ENCODE assay signal across 29 cellular contexts in the genomic region with DNA sequence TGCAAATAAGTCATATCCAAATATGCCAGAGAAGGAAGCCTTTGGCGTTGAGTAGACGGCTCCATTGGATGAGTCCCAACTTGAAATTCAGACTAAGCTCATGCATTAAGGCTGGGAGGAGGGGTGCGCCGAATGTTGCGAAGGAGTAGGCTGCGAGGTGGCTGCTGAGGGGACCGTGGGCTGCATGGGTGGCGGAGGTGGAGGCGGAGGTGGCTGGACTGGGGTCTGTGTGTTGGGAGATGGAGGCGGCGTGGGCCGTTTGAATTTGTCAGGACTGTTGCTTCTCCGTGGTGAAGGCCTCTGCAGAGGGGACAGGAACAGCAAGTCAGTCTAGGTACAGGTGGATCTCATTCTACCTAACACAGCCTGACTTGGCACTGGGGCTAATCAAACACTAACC. TPM values are rescaled to one million over a fixed set of nuclear protein-coding genes. Genes with fewer than 3 reads are reported as not detected.
"Had no signal": no experiment of that assay in that cellular context is flagged by ENCODE, and none has a peak within 500 bp of the region (broad histone marks: within the 10 kb centered on the region; RNA-seq: fewer than 3 reads in every experiment).

No MANE protein-coding gene starts in this region.

- H3K27me3 Mint-ChIP-seq: naive thymus-derived CD4-positive, alpha-beta T cell; progenitor cell of endocrine pancreas had no signal

- H3K27ac Mint-ChIP-seq: neural progenitor cell; progenitor cell of endocrine pancreas; stimulated activated effector memory CD8-positive, alpha-beta T cell treated with anti-CD3 and anti-CD28 coated beads, Interleukin-12 subunit alpha, Interleukin-12 subunit beta, amount 100 ng/mL, for 72 hours had no signal

- H3K4me1 ChIP-seq: neural progenitor cell, pancreas, transverse colon had no signal

- H3K9me3 ChIP-seq: heart left ventricle, pancreas, stomach, thoracic aorta, transverse colon had no signal

- H2AFZ ChIP-seq: neural progenitor cell had no signal

- H3K9me3 Mint-ChIP-seq: stimulated activated effector memory CD8-positive, alpha-beta T cell treated with anti-CD3 and anti-CD28 coated beads, Interleukin-12 subunit alpha, Interleukin-12 subunit beta, amount 100 ng/mL, for 72 hours had no signal

- H3K27me3 ChIP-seq: dorsolateral prefrontal cortex, heart left ventricle, neural progenitor cell, pancreas, stomach, transverse colon had no signal

- ATAC-seq: esophagus mucosa; heart left ventricle; naive thymus-derived CD4-positive, alpha-beta T cell; pancreas; right cardiac atrium; stimulated activated effector memory CD8-positive, alpha-beta T cell treated with anti-CD3 and anti-CD28 coated beads, Interleukin-12 subunit alpha, Interleukin-12 subunit beta, amount 100 ng/mL, for 72 hours had no signal

- DNase-seq: cortex of kidney; dorsolateral prefrontal cortex; effector CD8-positive, alpha-beta T cell; heart left ventricle; hippocampal formation; kidney glomerular epithelial cell; naive thymus-derived CD4-positive, alpha-beta T cell; nucleus accumbens; pancreas; small intestine; stimulated activated CD4-positive, alpha-beta T cell treated with anti-CD3 and anti-CD28 coated beads, Interleukin-12 subunit alpha, Interleukin-12 subunit beta, amount 100 ng/mL, for 4 hours; stimulated activated CD8-positive, alpha-beta memory T cell treated with anti-CD3 and anti-CD28 coated beads, Interleukin-4, amount 100 ng/mL, for 48 hours; stomach; substantia nigra; transverse colon had no signal

- H3K4me2 ChIP-seq: neural progenitor cell had no signal

- H3K4me3 ChIP-seq: dorsolateral prefrontal cortex, heart left ventricle, neural progenitor cell, pancreas, stomach, thoracic aorta, transverse colon had no signal

- H3K4me1 Mint-ChIP-seq: stimulated activated effector memory CD8-positive, alpha-beta T cell treated with anti-CD3 and anti-CD28 coated beads, Interleukin-12 subunit alpha, Interleukin-12 subunit beta, amount 100 ng/mL, for 72 hours had no signal

- H3K4me3 Mint-ChIP-seq: naive thymus-derived CD4-positive, alpha-beta T cell; neural progenitor cell; stimulated activated effector memory CD8-positive, alpha-beta T cell treated with anti-CD3 and anti-CD28 coated beads, Interleukin-12 subunit alpha, Interleukin-12 subunit beta, amount 100 ng/mL, for 72 hours had no signal

- FAIRE-seq: frontal cortex, pancreas, small intestine had no signal

- H3K9ac ChIP-seq: neural progenitor cell had no signal

- H3K27ac ChIP-seq: dorsolateral prefrontal cortex, heart left ventricle, neural progenitor cell, pancreas, stomach, thoracic aorta, transverse colon had no signal

RNA-seq across cellular contexts. Expression of gene MRLN, which starts 39.6 kb away (rescaled TPM):
- total RNA-seq: esophagus mucosa; fibroblast of lung; frontal cortex; glomerular endothelial cell; liver; lung microvascular endothelial cell; mesenteric fat pad; mononuclear cell; naive thymus-derived CD4-positive, alpha-beta T cell; progenitor cell of endocrine pancreas; right cardiac atrium; stomach; thoracic aorta; transverse colon had no signal
- polyA plus RNA-seq: fibroblast of lung; heart left ventricle; liver; naive thymus-derived CD4-positive, alpha-beta T cell; right cardiac atrium; small intestine; urinary bladder had no signal
